ENCODE assay signal across 15 cellular contexts in the genomic region with DNA sequence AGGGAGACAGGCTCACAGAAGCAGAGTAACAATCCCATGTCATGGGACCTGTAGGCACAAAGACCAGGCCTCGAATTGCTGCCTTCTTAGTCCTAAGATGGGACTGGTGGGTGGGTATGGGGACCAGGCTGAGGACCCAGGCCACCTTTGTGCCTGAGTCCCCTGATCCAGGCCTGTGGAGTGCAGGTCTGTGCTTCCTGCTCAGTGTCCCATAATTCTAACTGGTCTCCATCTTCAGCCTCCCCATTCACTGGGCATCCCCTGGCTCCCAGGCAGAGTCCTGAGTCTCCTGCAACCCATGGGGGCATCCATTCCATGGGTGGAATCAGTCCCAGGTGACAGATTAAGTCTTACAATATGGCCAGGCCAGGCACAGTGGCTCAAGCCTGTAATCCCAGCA.
"Had no signal": no experiment of that assay in that cellular context is flagged by ENCODE, and none has a peak within 500 bp of the region (broad histone marks: within the 10 kb centered on the region; RNA-seq: fewer than 3 reads in every experiment).

No MANE protein-coding gene starts in this region.

- H3K4me1 ChIP-seq: transverse colon had no signal

- ATAC-seq: naive thymus-derived CD4-positive, alpha-beta T cell had no signal

- H3K27ac Mint-ChIP-seq: activated naive CD8-positive, alpha-beta T cell treated with anti-CD3 and anti-CD28 coated beads, Interleukin-2, amount 10 ng/mL, durations not matched to agents 7 days and 5 days; activated T-helper 1 cell treated with anti-CD3 and anti-CD28 coated beads, Interleukin-12 subunit alpha, Interleukin-12 subunit beta, Interleukin-2, Interleukin-4 antibody, amounts not matched to agents 30 ng/mL and 10 ng/mL and 1 ng/mL, durations not matched to agents 14 hours and 24 hours and 36 hours; naive thymus-derived CD4-positive, alpha-beta T cell had no signal

- H3K9me3 ChIP-seq: mucosa of descending colon, neutrophil, transverse colon had no signal

- H3K4me3 ChIP-seq: heart left ventricle, mucosa of descending colon, transverse colon had no signal

- DNase-seq: activated CD4-positive, alpha-beta T cell treated with anti-CD3 and anti-CD28 coated beads, Interleukin-2, amount 50 U/mL, for 1 hour; activated naive CD8-positive, alpha-beta T cell treated with anti-CD3 and anti-CD28 coated beads, Interleukin-2, amount 10 ng/mL, durations not matched to agents 7 days and 5 days; islet precursor cell; mammary epithelial cell; naive thymus-derived CD4-positive, alpha-beta T cell; retina; stimulated activated CD4-positive, alpha-beta T cell treated with anti-CD3 and anti-CD28 coated beads, Interleukin-15, amount 100 ng/mL, for 24 hours; stimulated activated CD4-positive, alpha-beta T cell treated with anti-CD3 and anti-CD28 coated beads, Interleukin-4, amount 100 ng/mL, for 1 hour; stimulated activated naive CD4-positive, alpha-beta T cell had no signal

- H3K27me3 Mint-ChIP-seq: activated naive CD8-positive, alpha-beta T cell treated with anti-CD3 and anti-CD28 coated beads, Interleukin-2, amount 10 ng/mL, durations not matched to agents 7 days and 5 days; naive thymus-derived CD4-positive, alpha-beta T cell had no signal

- H3K27me3 ChIP-seq: heart left ventricle, neutrophil, transverse colon had no signal

- H3K9me3 Mint-ChIP-seq: activated T-helper 1 cell treated with anti-CD3 and anti-CD28 coated beads, Interleukin-12 subunit alpha, Interleukin-12 subunit beta, Interleukin-2, Interleukin-4 antibody, amounts not matched to agents 30 ng/mL and 10 ng/mL and 1 ng/mL, durations not matched to agents 14 hours and 24 hours and 36 hours had no signal

- H3K4me3 Mint-ChIP-seq: activated naive CD8-positive, alpha-beta T cell treated with anti-CD3 and anti-CD28 coated beads, Interleukin-2, amount 10 ng/mL, durations not matched to agents 7 days and 5 days; activated T-helper 1 cell treated with anti-CD3 and anti-CD28 coated beads, Interleukin-12 subunit alpha, Interleukin-12 subunit beta, Interleukin-2, Interleukin-4 antibody, amounts not matched to agents 30 ng/mL and 10 ng/mL and 1 ng/mL, durations not matched to agents 14 hours and 24 hours and 36 hours; naive thymus-derived CD4-positive, alpha-beta T cell had no signal

- H3K27ac ChIP-seq: epithelial cell of prostate, heart left ventricle, neutrophil, transverse colon had no signal

- H3K36me3 ChIP-seq: heart left ventricle, neutrophil, transverse colon had no signal
